In the genomic region with DNA sequence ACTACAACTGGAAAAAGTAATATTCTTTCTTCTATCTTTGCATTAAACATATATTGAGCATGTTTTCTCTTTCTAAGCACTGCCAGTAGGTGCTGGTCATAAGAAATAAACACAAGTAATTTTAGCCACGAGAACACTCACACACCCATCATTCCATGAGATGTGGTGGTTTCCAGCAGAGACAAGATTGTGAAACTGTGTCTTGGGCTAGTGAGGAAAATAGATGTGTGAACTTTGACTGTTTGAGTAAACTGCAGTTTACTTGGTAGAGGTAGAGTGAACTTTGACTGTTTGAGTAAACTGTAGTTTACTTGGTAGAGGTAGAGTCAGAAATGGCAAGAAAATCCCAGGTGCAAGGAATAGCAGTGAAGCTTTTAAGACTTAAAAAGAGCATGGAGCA, we compare ENCODE assay signal across 26 cellular contexts.
DNase-seq lines count a peak whose midpoint lies in the region; ATAC-seq and TF ChIP-seq lines count a peak whose summit lies in the region.
"Had no signal": no experiment of that assay in that cellular context is flagged by ENCODE, and none has a peak within 500 bp of the region (broad histone marks: within the 10 kb centered on the region; RNA-seq: fewer than 3 reads in every experiment).

No MANE protein-coding gene starts in this region.

- H2AFZ ChIP-seq in PC-3 (ENCODE audit: low read length): no peak overlapping the region

- H3K9me3 Mint-ChIP-seq in type B pancreatic cell: no peaks in the 10 kb centered on the region
- H3K9me3 Mint-ChIP-seq: activated CD4-positive, alpha-beta T cell treated with anti-CD3 and anti-CD28 coated beads, Interleukin-2, amount 10 ng/mL, durations not matched to agents 7 days and 5 days; nephron progenitor cell had no signal

- H3K27ac Mint-ChIP-seq in type B pancreatic cell: peak overlapping the region; percentile 1
- H3K27ac Mint-ChIP-seq: activated CD4-positive, alpha-beta T cell treated with anti-CD3 and anti-CD28 coated beads, Interleukin-2, amount 10 ng/mL, durations not matched to agents 7 days and 5 days; activated CD8-positive, alpha-beta memory T cell treated with anti-CD3 and anti-CD28 coated beads, Interleukin-2, amount 10 ng/mL, durations not matched to agents 7 days and 5 days; nephron progenitor cell had no signal

- CTCF ChIA-PET in PC-3 (lab: Charles Lee): no interaction called here

- H3K79me2 ChIP-seq in PC-3 (ENCODE audit: low read length): no peaks in the 10 kb centered on the region

- intact Hi-C loops in PC-3 (cut with micrococcal nuclease) (no loop called here), left colon (cut with DNase I, micrococcal nuclease) (no loop called here)

- no peak overlapping the region for H3K4me2 ChIP-seq in PC-3 (ENCODE audit: low read length)

- no peaks in the 10 kb centered on the region for H3K36me3 ChIP-seq in PC-3 (ENCODE audit: low read depth, low read length)
- H3K36me3 ChIP-seq: left ventricle myocardium inferior, ovary, Peyer's patch, right atrium auricular region had no signal

- H3K4me3 ChIP-seq in PC-3 (ENCODE audit: low read length): no peak overlapping the region
- no peak overlapping the region for H3K4me3 ChIP-seq in epithelial cell of esophagus (ENCODE audit: low read length)
- H3K4me3 ChIP-seq: GM12878, left ventricle myocardium inferior, ovary, Peyer's patch, right atrium auricular region had no signal

- H3K9ac ChIP-seq in PC-3 (ENCODE audit: low read length): no peak overlapping the region

- H3F3A ChIP-seq in PC-3 (ENCODE audit: low read length, unreplicated experiment): no peaks in the 10 kb centered on the region

- no peak overlapping the region for H3K27ac ChIP-seq in PC-3 (ENCODE audit: low read length)
- H3K27ac ChIP-seq: left ventricle myocardium inferior, ovary, right atrium auricular region had no signal

- H3K27me3 Mint-ChIP-seq in type B pancreatic cell: no peaks in the 10 kb centered on the region
- H3K27me3 Mint-ChIP-seq: activated CD4-positive, alpha-beta T cell treated with anti-CD3 and anti-CD28 coated beads, Interleukin-2, amount 10 ng/mL, durations not matched to agents 7 days and 5 days; activated CD8-positive, alpha-beta memory T cell treated with anti-CD3 and anti-CD28 coated beads, Interleukin-2, amount 10 ng/mL, durations not matched to agents 7 days and 5 days had no signal

- no peaks in the 10 kb centered on the region for H3K4me1 Mint-ChIP-seq in type B pancreatic cell (ENCODE audit: unreplicated experiment)
- H3K4me1 Mint-ChIP-seq: activated CD4-positive, alpha-beta T cell treated with anti-CD3 and anti-CD28 coated beads, Interleukin-2, amount 10 ng/mL, durations not matched to agents 7 days and 5 days; activated CD8-positive, alpha-beta memory T cell treated with anti-CD3 and anti-CD28 coated beads, Interleukin-2, amount 10 ng/mL, durations not matched to agents 7 days and 5 days; brain; nephron progenitor cell had no signal

- DNase-seq in PC-3 (peak; percentile 22), epithelial cell of esophagus (ENCODE audit: low read depth) (peak; percentile 61), left colon (no peak), type B pancreatic cell (ENCODE audit: extremely low spot score, unreplicated experiment) (no peak), SHP77 treated with DMSO at 0.1 percent for 48 hours (lab: John Stamatoyannopoulos, UW) (no peak), NCI-H345 treated with DMSO at 0.1 percent for 48 hours (lab: John Stamatoyannopoulos, UW; ENCODE audit: unreplicated experiment) (no peak)
- no peak for DNase-seq in stimulated activated CD8-positive, alpha-beta memory T cell treated with anti-CD3 and anti-CD28 coated beads, Interleukin-4, amount 100 ng/mL, for 48 hours
- DNase-seq: activated CD4-positive, alpha-beta T cell treated with anti-CD3 and anti-CD28 coated beads, Interleukin-2, amount 10 ng/mL, durations not matched to agents 7 days and 5 days; activated CD8-positive, alpha-beta memory T cell treated with anti-CD3 and anti-CD28 coated beads, Interleukin-2, amount 10 ng/mL, durations not matched to agents 7 days and 5 days; activated T-cell treated with anti-CD3 and anti-CD28 coated beads, Interleukin-2, amount 50 U/mL, for 48 hours; effector CD8-positive, alpha-beta T cell; erythroblast; left ventricle myocardium inferior; NCI-H1105; NCI-H2029; NCI-H2227 treated with DMSO at 0.1 percent for 48 hours; NCI-H69; nephron progenitor cell; ovary; Peyer's patch; stimulated activated CD4-positive, alpha-beta T cell treated with anti-CD3 and anti-CD28 coated beads, Interleukin-2, amount 100 ng/mL, for 48 hours; SW 1271; T1000 had no signal

- no peaks in the 10 kb centered on the region for H3K36me3 Mint-ChIP-seq in type B pancreatic cell
- H3K36me3 Mint-ChIP-seq: activated CD8-positive, alpha-beta memory T cell treated with anti-CD3 and anti-CD28 coated beads, Interleukin-2, amount 10 ng/mL, durations not matched to agents 7 days and 5 days; brain had no signal

- no peaks in the 10 kb centered on the region for H4K20me1 ChIP-seq in PC-3 (ENCODE audit: low read length)

- no peaks in the 10 kb centered on the region for H3K27me3 ChIP-seq in PC-3 (ENCODE audit: low read length)
- H3K27me3 ChIP-seq: ovary, Peyer's patch, right atrium auricular region had no signal

- no TSS peak for BruUV-seq in PC-3 (replicated peaks; lab: Mats Ljungman, UMichigan)

- ATAC-seq in PC-3 (no peak), left colon (peak; percentile 87)
- ATAC-seq: activated CD8-positive, alpha-beta memory T cell treated with anti-CD3 and anti-CD28 coated beads, Interleukin-2, amount 10 ng/mL, durations not matched to agents 7 days and 5 days; GM12878 had no signal

- POLR2A ChIA-PET in PC-3 (lab: Charles Lee; ENCODE audit: unreplicated experiment): no interaction called here

- H3K4me1 ChIP-seq in PC-3 (ENCODE audit: insufficient read depth, low read length): no peaks in the 10 kb centered on the region; the same call in 1 of the 2 replicates
- H3K4me1 ChIP-seq: left ventricle myocardium inferior, Peyer's patch, right atrium auricular region had no signal

- no peak for TF ChIP-seq CTCF in PC-3 (conservative IDR thresholded peaks at IDR 0.05; ENCODE audit: low read depth, low read length)
- TF ChIP-seq CTCF in epithelial cell of esophagus (IDR thresholded peaks at IDR 0.05; ENCODE audit: insufficient read depth, low read depth, low read length, missing control alignments): no peak
- no peak for TF ChIP-seq CTCF in type B pancreatic cell (conservative IDR thresholded peaks at IDR 0.05)

- no peak overlapping the region for H3K4me3 Mint-ChIP-seq in type B pancreatic cell
- H3K4me3 Mint-ChIP-seq: activated CD4-positive, alpha-beta T cell treated with anti-CD3 and anti-CD28 coated beads, Interleukin-2, amount 10 ng/mL, durations not matched to agents 7 days and 5 days; activated CD8-positive, alpha-beta memory T cell treated with anti-CD3 and anti-CD28 coated beads, Interleukin-2, amount 10 ng/mL, durations not matched to agents 7 days and 5 days; brain; nephron progenitor cell had no signal

- H3K9me2 ChIP-seq in PC-3 (replicated peaks; ENCODE audit: low read length): no peaks in the 10 kb centered on the region

- no peaks in the 10 kb centered on the region for H3K9me3 ChIP-seq in PC-3 (ENCODE audit: low read length)
- H3K9me3 ChIP-seq: left ventricle myocardium inferior, ovary, Peyer's patch, right atrium auricular region had no signal

Comparison
In these comparisons a context has a peak if more than half of its experiments do, and no peak if none do; other contexts are left out.
1. DNase-seq: peak in PC-3 (single experiment) and epithelial cell of esophagus (single experiment); none in left colon (0 of 2), type B pancreatic cell (single experiment), stimulated activated CD8-positive, alpha-beta memory T cell treated with anti-CD3 and anti-CD28 coated beads, Interleukin-4, amount 100 ng/mL, for 48 hours (single experiment), SHP77 treated with DMSO at 0.1 percent for 48 hours (single experiment) and NCI-H345 treated with DMSO at 0.1 percent for 48 hours (single experiment).